Comparison of ENCODE assay signal across 30 cellular contexts in genomic region chr4:89273741-89274141, GRCh38. TPM values are rescaled to one million over a fixed set of nuclear protein-coding genes. Genes with fewer than 3 reads are reported as not detected.
DNase-seq lines count a peak whose midpoint lies in the region; ATAC-seq and TF ChIP-seq lines count a peak whose summit lies in the region.
"Had no signal": no experiment of that assay in that cellular context is flagged by ENCODE, and none has a peak within 500 bp of the region (broad histone marks: within the 10 kb centered on the region; RNA-seq: fewer than 3 reads in every experiment).

No MANE protein-coding gene starts in this region.

- DNase-seq in NCI-H510A treated with DMSO at 0.1 percent for 48 hours (lab: John Stamatoyannopoulos, UW) (peak; percentile 38), NCI-H510A (lab: John Stamatoyannopoulos, UW) (no peak), DMS53 (lab: John Stamatoyannopoulos, UW) (peak; percentile 84), RKO (ENCODE audit: low spot score) (peak; percentile 27), left lobe of liver (ENCODE audit: low spot score) (no peak), NOMO-1 treated with dmso at 0.1 percent for 144 hours (lab: John Stamatoyannopoulos, UW; ENCODE audit: unreplicated experiment) (no peak), esophagus squamous epithelium (lab: John Stamatoyannopoulos, UW) (no peak)
- DNase-seq: 8988T; activated CD4-positive, CD25-positive, alpha-beta regulatory T cell; activated naive CD4-positive, alpha-beta T cell treated with Interleukin-2 at 50 U/mL for 16 hours; cerebellar nuclear complex; dermis blood vessel endothelial cell; endodermal cell; foreskin melanocyte; GOT3; IMR-90; kidney glomerular epithelial cell; NCI-H1048; NCI-H2171; NCI-H526; RPMI8226; stimulated activated naive CD8-positive, alpha-beta T cell treated with anti-CD3 and anti-CD28 coated beads, Interleukin-15, Interleukin-2, amounts not matched to agents 100 U/mL and 50 U/mL, for 24 hours; T-helper 1 cell; testis had no signal

- no peaks in the 10 kb centered on the region for H3K9me3 ChIP-seq in esophagus squamous epithelium
- H3K9me3 ChIP-seq: testis had no signal

- no peaks in the 10 kb centered on the region for H3K36me3 ChIP-seq in esophagus squamous epithelium

- ATAC-seq in left lobe of liver, result peak; percentile 19
- ATAC-seq in HG03571 (IDR thresholded peaks at IDR 0.05; ENCODE audit: unreplicated experiment), result no peak
- ATAC-seq: stimulated activated naive CD8-positive, alpha-beta T cell treated with anti-CD3 and anti-CD28 coated beads, Interleukin-15, Interleukin-2, amounts not matched to agents 100 U/mL and 50 U/mL, for 24 hours had no signal

- no peaks in the 10 kb centered on the region for H3K27me3 ChIP-seq in esophagus squamous epithelium
- H3K27me3 ChIP-seq: testis had no signal

- H3K4me3 ChIP-seq in esophagus squamous epithelium, result no peak overlapping the region
- H3K4me3 ChIP-seq: SK-N-MC, skin epidermis, testis had no signal

- no peaks in the 10 kb centered on the region for H3K4me1 ChIP-seq in esophagus squamous epithelium
- H3K4me1 ChIP-seq: testis had no signal

- WGBS in esophagus squamous epithelium, 2 donors, result 77 to 78% methylated on average over 5 of the region's 5 CpGs

- no peak for TF ChIP-seq CTCF in esophagus squamous epithelium (IDR thresholded peaks at IDR 0.05)

- no peak for TF ChIP-seq POLR2A in esophagus squamous epithelium (IDR thresholded peaks at IDR 0.05)

- no peak overlapping the region for H3K27ac ChIP-seq in esophagus squamous epithelium
- H3K27ac ChIP-seq: C4-2B, SK-N-MC, skin epidermis, testis had no signal

- intact Hi-C loops in esophagus squamous epithelium (cut with DNase I), result no loop called here

RNA-seq across cellular contexts. Expression of gene GPRIN3, which starts 33.9 kb away (rescaled TPM):
- total RNA-seq in left lobe of liver, result 0.40 TPM
- 1 to 10 TPM in 3 of 4 donors, under 1 TPM in 1; 0.83 to 4.2 (median 1.9) TPM for total RNA-seq in esophagus squamous epithelium
- total RNA-seq: Daoy, osteocyte had no signal

Comparison
In these comparisons a context has a peak if more than half of its experiments do, and no peak if none do; other contexts are left out.
1. DNase-seq: peak in NCI-H510A treated with DMSO at 0.1 percent for 48 hours (single experiment), DMS53 (single experiment) and RKO (single experiment); none in NCI-H510A (single experiment), left lobe of liver (single experiment), NOMO-1 treated with dmso at 0.1 percent for 144 hours (single experiment) and esophagus squamous epithelium (single experiment).